8 cellular contexts compared by ENCODE assay signal in genomic region chr2:231642631-231643493, GRCh38. TPM values are rescaled to one million over a fixed set of nuclear protein-coding genes. Genes with fewer than 3 reads are reported as not detected.
DNase-seq lines count a peak whose midpoint lies in the region; FAIRE-seq and TF ChIP-seq lines count a peak whose summit lies in the region.

No MANE protein-coding gene starts in this region.

- no peaks in the 10 kb centered on the region for H3K9me3 ChIP-seq in astrocyte (ENCODE audit: insufficient read depth, low read depth, low read length)

- no peaks in the 10 kb centered on the region for H3K9me3 Mint-ChIP-seq in T-helper 1 cell treated with Interleukin-12 subunit alpha and Interleukin-12 subunit beta and Interleukin-4 antibody, amounts not matched to agents 30 μg/mL and 1 μg/mL, for 36 hours
- H3K9me3 Mint-ChIP-seq in astrocyte (ENCODE audit: unreplicated experiment) (no peaks in the 10 kb centered on the region), immature natural killer cell (no peaks in the 10 kb centered on the region)

- H3K36me3 ChIP-seq in astrocyte (ENCODE audit: insufficient read depth, low read length), result no peaks in the 10 kb centered on the region

- TF ChIP-seq CTCF in astrocyte (IDR thresholded peaks at IDR 0.05; ENCODE audit: insufficient read depth, low read depth, low read length), result no peak

- H3K79me2 ChIP-seq in astrocyte (ENCODE audit: insufficient read depth, low read length), result no peaks in the 10 kb centered on the region

- peaks cover 31% of the 10 kb centered on the region for H3K4me1 Mint-ChIP-seq in T-helper 1 cell treated with Interleukin-12 subunit alpha and Interleukin-12 subunit beta and Interleukin-4 antibody, amounts not matched to agents 30 μg/mL and 1 μg/mL, for 36 hours (ENCODE audit: low read depth)
- H3K4me1 Mint-ChIP-seq in astrocyte (ENCODE audit: low read depth, unreplicated experiment) (peaks cover 5% of the 10 kb centered on the region), immature natural killer cell (peaks cover 9 to 12% of the 10 kb centered on the region in 2 donors)

- H3K4me1 ChIP-seq in astrocyte (ENCODE audit: insufficient read depth, low read length), result peaks cover 11% of the 10 kb centered on the region

- no peaks in the 10 kb centered on the region for H3K27me3 Mint-ChIP-seq in T-helper 1 cell treated with Interleukin-12 subunit alpha and Interleukin-12 subunit beta and Interleukin-4 antibody, amounts not matched to agents 30 μg/mL and 1 μg/mL, for 36 hours (ENCODE audit: low read depth)
- H3K27me3 Mint-ChIP-seq in astrocyte (ENCODE audit: low read depth, unreplicated experiment) (peaks cover 4% of the 10 kb centered on the region), immature natural killer cell (ENCODE audit: low read depth in 3 of 3) (no peaks in the 10 kb centered on the region)

- peaks cover 2% of the 10 kb centered on the region for H3K27me3 ChIP-seq in astrocyte (ENCODE audit: insufficient read depth, low read length)

- H3K4me2 ChIP-seq in astrocyte (ENCODE audit: low read length), result peak overlapping the region; percentile 75

- H4K20me1 ChIP-seq in astrocyte (ENCODE audit: insufficient read depth, low read length), result no peaks in the 10 kb centered on the region

- H3K36me3 Mint-ChIP-seq in T-helper 1 cell treated with Interleukin-12 subunit alpha and Interleukin-12 subunit beta and Interleukin-4 antibody, amounts not matched to agents 30 μg/mL and 1 μg/mL, for 36 hours (ENCODE audit: low read depth), result no peaks in the 10 kb centered on the region
- no peaks in the 10 kb centered on the region for H3K36me3 Mint-ChIP-seq in astrocyte (ENCODE audit: low read depth, unreplicated experiment)
- H3K36me3 Mint-ChIP-seq in immature natural killer cell, result no peaks in the 10 kb centered on the region

- H3K27ac Mint-ChIP-seq in T-helper 1 cell treated with Interleukin-12 subunit alpha and Interleukin-12 subunit beta and Interleukin-4 antibody, amounts not matched to agents 30 μg/mL and 1 μg/mL, for 36 hours, result peak overlapping the region; percentile 94
- H3K27ac Mint-ChIP-seq in astrocyte (ENCODE audit: unreplicated experiment), result peak overlapping the region; percentile 89
- peak overlapping the region in 3 of 6 donors; percentile 22 to 60 (median 45) for H3K27ac Mint-ChIP-seq in immature natural killer cell

- peak overlapping the region; percentile 68 for H3K4me3 Mint-ChIP-seq in T-helper 1 cell treated with Interleukin-12 subunit alpha and Interleukin-12 subunit beta and Interleukin-4 antibody, amounts not matched to agents 30 μg/mL and 1 μg/mL, for 36 hours
- H3K4me3 Mint-ChIP-seq in astrocyte (ENCODE audit: unreplicated experiment) (no peak overlapping the region), immature natural killer cell (peak overlapping the region; percentile 42 to 66 (median 50))

- peak overlapping the region; percentile 79 for H3K9ac ChIP-seq in astrocyte (ENCODE audit: low read length)

- peak overlapping the region; percentile 86 for H3K27ac ChIP-seq in astrocyte (ENCODE audit: low read depth, low read length)

- H3K4me3 ChIP-seq in astrocyte (ENCODE audit: insufficient read depth, low read depth, low read length), result no peak overlapping the region

- peak; percentile 20 for DNase-seq in DMS53 (lab: John Stamatoyannopoulos, UW)
- DNase-seq in DMS53 treated with DMSO at 0.1 percent for 48 hours (lab: John Stamatoyannopoulos, UW; ENCODE audit: unreplicated experiment), result no peak
- peak; percentile 99 for DNase-seq in HT1080 (ENCODE audit: low read depth)
- DNase-seq in astrocyte (ENCODE audit: low read depth), result peak; percentile 93
- DNase-seq in immature natural killer cell, result peak in 1 of 3 donors; percentile 7
- DNase-seq in stimulated activated CD4-positive, alpha-beta T cell treated with anti-CD3 and anti-CD28 coated beads, Interleukin-15, amount 100 ng/mL, for 24 hours, result peak; percentile 83
- DNase-seq in NCI-H2029 treated with DMSO at 0.1 percent for 48 hours (lab: John Stamatoyannopoulos, UW), result no peak

- peak; percentile 80 for FAIRE-seq in astrocyte (lab: Jason Lieb, UNC)

- peak overlapping the region; percentile 72 for H2AFZ ChIP-seq in astrocyte (ENCODE audit: low read depth, low read length)

RNA-seq across cellular contexts. Expression of gene TEX44, which starts 50.2 kb away (rescaled TPM):
- total RNA-seq in HT1080 (2014; rRNA removed; shearing (Covaris generic)), result not detected in 2 replicates
- not detected in 2 replicates for polyA plus RNA-seq in HT1080 (2015; cell fraction: cytosol; rRNA removed)
- polyA plus RNA-seq in HT1080 (2015; cell fraction: nucleus; rRNA removed), result not detected in 2 replicates
- total RNA-seq in astrocyte, result not detected in 2 replicates
- not detected for polyA plus RNA-seq in immature natural killer cell

Comparison
In these comparisons a context has a peak if more than half of its experiments do, and no peak if none do; other contexts are left out.
1. DNase-seq: peak in DMS53 (single experiment), HT1080 (single experiment), astrocyte (single experiment) and stimulated activated CD4-positive, alpha-beta T cell treated with anti-CD3 and anti-CD28 coated beads, Interleukin-15, amount 100 ng/mL, for 24 hours (single experiment); none in DMS53 treated with DMSO at 0.1 percent for 48 hours (single experiment) and NCI-H2029 treated with DMSO at 0.1 percent for 48 hours (single experiment).